Comparison of ENCODE assay signal across 11 cellular contexts in genomic region chr16:8887952-8888560, GRCh38. TPM values are rescaled to one million over a fixed set of nuclear protein-coding genes. Genes with fewer than 3 reads are reported as not detected.
A peak's percentile ranks its signal among the peaks of the same experiment; 100 is the strongest.
DNase-seq lines count a peak whose midpoint lies in the region; ATAC-seq and TF ChIP-seq lines count a peak whose summit lies in the region.
"Had no signal": no experiment of that assay in that cellular context is flagged by ENCODE, and none has a peak within 500 bp of the region (broad histone marks: within the 10 kb centered on the region; RNA-seq: fewer than 3 reads in every experiment).

No MANE protein-coding gene starts in this region.

- CTCF ChIA-PET in RWPE1 (lab: Yijun Ruan, JAX) = interaction anchor here (1.2 kb wide), 1 partner anchor 8 kb away, joined by 8 read pairs; no protein-coding TSS in a partner anchor
- CTCF ChIA-PET in activated CD4-positive, alpha-beta memory T cell treated with anti-CD3 and anti-CD28 coated beads for 36 hours (lab: Charles Lee) = interaction anchor here (0.9 to 8.3 kb wide), 3 partner anchors 7 to 48 kb away, joined by 3 to 51 read pairs (median 39); partner anchors contain the start of gene LITAFD

- peaks cover 24% of the 10 kb centered on the region for H3K36me3 Mint-ChIP-seq in activated CD4-positive, alpha-beta memory T cell treated with anti-CD3 and anti-CD28 coated beads for 36 hours

- no peak for ATAC-seq in GM18502 (IDR thresholded peaks at IDR 0.05; ENCODE audit: poor library complexity, unreplicated experiment)
- ATAC-seq: left colon had no signal

- H3K9me3 Mint-ChIP-seq in activated CD4-positive, alpha-beta memory T cell treated with anti-CD3 and anti-CD28 coated beads for 36 hours = no peaks in the 10 kb centered on the region
- H3K9me3 Mint-ChIP-seq: dendritic cell treated with granulocyte-macrophage colony-stimulating factor and Interleukin-4, amounts not matched to agents 40 ng/mL and 50 ng/mL, for 4 days; stimulated activated naive CD8-positive, alpha-beta T cell treated with anti-CD3 and anti-CD28 coated beads, Interleukin-15, amount 100 ng/mL, for 72 hours had no signal

- H3K27ac Mint-ChIP-seq in activated CD4-positive, alpha-beta memory T cell treated with anti-CD3 and anti-CD28 coated beads for 36 hours = no peak overlapping the region
- H3K27ac Mint-ChIP-seq: dendritic cell treated with granulocyte-macrophage colony-stimulating factor and Interleukin-4, amounts not matched to agents 40 ng/mL and 50 ng/mL, for 4 days had no signal

- peak overlapping the region; percentile 11; the same call in 1 of the 2 replicates for H3K27ac ChIP-seq in RWPE1

- no peak overlapping the region for H3K4me3 Mint-ChIP-seq in activated CD4-positive, alpha-beta memory T cell treated with anti-CD3 and anti-CD28 coated beads for 36 hours
- H3K4me3 Mint-ChIP-seq: dendritic cell treated with granulocyte-macrophage colony-stimulating factor and Interleukin-4, amounts not matched to agents 40 ng/mL and 50 ng/mL, for 4 days; stimulated activated naive CD8-positive, alpha-beta T cell treated with anti-CD3 and anti-CD28 coated beads, Interleukin-15, amount 100 ng/mL, for 72 hours had no signal

- POLR2A ChIA-PET in RWPE1 (lab: Yijun Ruan, JAX; ENCODE audit: low non-redundant PET) = no interaction called here
- POLR2A ChIA-PET in activated CD4-positive, alpha-beta memory T cell treated with anti-CD3 and anti-CD28 coated beads for 36 hours (lab: Charles Lee) = no interaction called here

- no peak for TF ChIP-seq CTCF in RWPE1 (conservative IDR thresholded peaks at IDR 0.05; ENCODE audit: low read depth)

- peak in 13 of 14 donors; percentile 6 to 94 (median 52) for DNase-seq in C1 segment of cervical spinal cord (lab: John Stamatoyannopoulos, UW)
- DNase-seq in RWPE1 (ENCODE audit: low spot score) = no peak
- DNase-seq in globus pallidus (ENCODE audit: low spot score) = peak; percentile 81
- peak; percentile 86 for DNase-seq in pons (ENCODE audit: low spot score)
- no peak for DNase-seq in SIG-M5 (lab: John Stamatoyannopoulos, UW)
- no peak for DNase-seq in NCI-H187 treated with DMSO at 0.1 percent for 48 hours (lab: John Stamatoyannopoulos, UW)
- no peak for DNase-seq in activated CD4-positive, alpha-beta memory T cell treated with anti-CD3 and anti-CD28 coated beads for 36 hours
- DNase-seq: stimulated activated naive CD8-positive, alpha-beta T cell treated with anti-CD3 and anti-CD28 coated beads, Interleukin-15, amount 100 ng/mL, for 72 hours had no signal

- H3K27me3 Mint-ChIP-seq in activated CD4-positive, alpha-beta memory T cell treated with anti-CD3 and anti-CD28 coated beads for 36 hours = peaks cover 3% of the 10 kb centered on the region

- H3K4me1 Mint-ChIP-seq in activated CD4-positive, alpha-beta memory T cell treated with anti-CD3 and anti-CD28 coated beads for 36 hours (ENCODE audit: low read depth) = peaks cover 35% of the 10 kb centered on the region

- intact Hi-C loops in activated CD4-positive, alpha-beta memory T cell treated with anti-CD3 and anti-CD28 coated beads for 36 hours (cut with micrococcal nuclease) = no loop called here

RNA-seq across cellular contexts. Expression of gene LITAFD, which starts 5.9 kb away (rescaled TPM):
- not detected for total RNA-seq in activated CD4-positive, alpha-beta memory T cell treated with anti-CD3 and anti-CD28 coated beads for 36 hours
- total RNA-seq: left colon had no signal

RNA-seq across cellular contexts. Expression of gene CARHSP1, which starts 19.2 kb away (rescaled TPM):
- total RNA-seq in activated CD4-positive, alpha-beta memory T cell treated with anti-CD3 and anti-CD28 coated beads for 36 hours = 10 to 100 TPM; 64.9 to 73.1 TPM

Comparison
In these comparisons a context has a peak if more than half of its experiments do, and no peak if none do; other contexts are left out.
1. DNase-seq: peak in C1 segment of cervical spinal cord (13 of 14), globus pallidus (single experiment) and pons (single experiment); none in RWPE1 (single experiment), SIG-M5 (single experiment), NCI-H187 treated with DMSO at 0.1 percent for 48 hours (single experiment) and activated CD4-positive, alpha-beta memory T cell treated with anti-CD3 and anti-CD28 coated beads for 36 hours (single experiment).